Comparison of ENCODE assay signal across 8 cellular contexts in genomic region chr17:43125133-43125966, GRCh38. TPM values are rescaled to one million over a fixed set of nuclear protein-coding genes. Genes with fewer than 3 reads are reported as not detected.
DNase-seq lines count a peak whose midpoint lies in the region; ATAC-seq and TF ChIP-seq lines count a peak whose summit lies in the region.

TSS of gene BRCA1 (minus strand) at chr17:43125364. CDS start at chr17:43124096, 1,268 bp downstream.

- peaks cover 0 to 2% (median 0%) of the 10 kb centered on the region in 7 donors for H3K9me3 Mint-ChIP-seq in CD14-positive monocyte

- H3K9me3 ChIP-seq in duodenal mucosa (ENCODE audit: control insufficient read depth in 1 of 2, low read length in 2 of 2) (no peaks in the 10 kb centered on the region), right lobe of liver (no peaks in the 10 kb centered on the region)

- H3K27me3 ChIP-seq in duodenal mucosa (ENCODE audit: control insufficient read depth in 1 of 2, insufficient read depth in 2 of 2, low read length in 2 of 2) (no peaks in the 10 kb centered on the region), right lobe of liver (no peaks in the 10 kb centered on the region)

- no peak for TF ChIP-seq CTCF in CD14-positive monocyte (IDR thresholded peaks at IDR 0.05)
- TF ChIP-seq CTCF in right lobe of liver (IDR thresholded peaks at IDR 0.05): no peak

- H3K4me3 Mint-ChIP-seq in CD14-positive monocyte: peak within 1 kb of the TSS; percentile 97 to 99

- peak within 1 kb of the TSS; percentile 15 for H3K27ac ChIP-seq in duodenal mucosa (ENCODE audit: low read depth, low read length)
- H3K27ac ChIP-seq in right lobe of liver: peak within 1 kb of the TSS; percentile 63 to 82 (median 67)

- under 1% methylated on average over 35 of the region's 38 CpGs for WGBS in right lobe of liver (ENCODE audit: insufficient coverage, low coverage, low lambda C conversion rate, missing lambda C conversion rate)

- H3K27me3 Mint-ChIP-seq in CD14-positive monocyte (ENCODE audit: low read depth in 3 of 3): peaks cover 0 to 3% (median 0%) of the 10 kb centered on the region in 3 donors

- peaks cover 12 to 24% of the 10 kb centered on the region in 2 donors for H3K36me3 Mint-ChIP-seq in CD14-positive monocyte

- peaks cover 0 to 6% of the 10 kb centered on the region in 2 donors for H3K36me3 ChIP-seq in duodenal mucosa (ENCODE audit: control insufficient read depth in 1 of 2, insufficient read depth in 2 of 2, low read length in 2 of 2)
- H3K36me3 ChIP-seq in right lobe of liver: peaks cover 0 to 4% (median 0%) of the 10 kb centered on the region in 4 donors

- TF ChIP-seq POLR2A in right lobe of liver (IDR thresholded peaks at IDR 0.05): peak; percentile 70

- H3K4me1 Mint-ChIP-seq in CD14-positive monocyte: peaks cover 30% of the 10 kb centered on the region

- peak; percentile 96 for DNase-seq in CD14-positive monocyte (ENCODE audit: low spot score)
- peak; percentile 100 for DNase-seq in NCI-H82 (lab: John Stamatoyannopoulos, UW)
- peak; percentile 94 to 96 for DNase-seq in activated CD4-positive, alpha-beta T cell treated with anti-CD3 and anti-CD28 coated beads, Interleukin-2, amount 50 U/mL, for 48 hours
- peak; percentile 91 to 95 (median 94) for DNase-seq in right lobe of liver
- peak; percentile 84 to 93 for DNase-seq in stimulated activated CD4-positive, alpha-beta T cell treated with anti-CD3 and anti-CD28 coated beads, Interleukin-4, amount 100 ng/mL, for 4 hours

- H3K4me1 ChIP-seq in duodenal mucosa (ENCODE audit: control insufficient read depth in 1 of 2, insufficient read depth in 2 of 2, low read length in 2 of 2) (peaks cover 9 to 18% of the 10 kb centered on the region in 2 donors), right lobe of liver (peaks cover 0 to 21% (median 3%) of the 10 kb centered on the region in 4 donors)

- intact Hi-C loops in CD14-positive monocyte (cut with micrococcal nuclease) (loop anchor here (1.0 to 10.0 kb wide), 4 partner anchors 45 to 111 kb away; partner anchors contain the start of genes NBR1 (in 2 of the 2), RND2 (in 1 of the 2) and VAT1 (in 1 of the 2)), right lobe of liver (cut with DNase I) (loop anchor here in 1 of 2 donors (10.0 kb wide), 1 partner anchor 131 kb away; the partner anchor contains the start of gene RPL27)

- H3K4me3 ChIP-seq in duodenal mucosa (ENCODE audit: low read depth in 1 of 2, low read length in 2 of 2): peak within 1 kb of the TSS; percentile 74 to 90
- peak within 1 kb of the TSS; percentile 39 to 69 (median 52) for H3K4me3 ChIP-seq in right lobe of liver

- H3K9ac ChIP-seq in duodenal mucosa (ENCODE audit: low read depth in 1 of 2, low read length in 2 of 2): peak within 1 kb of the TSS; percentile 73 to 76

- peak within 1 kb of the TSS; percentile 95 to 98 (median 96) for H3K27ac Mint-ChIP-seq in CD14-positive monocyte

- peak; percentile 95 for ATAC-seq in GM19397 (IDR thresholded peaks at IDR 0.05; ENCODE audit: unreplicated experiment)
- peak; percentile 87 for ATAC-seq in HG03571 (IDR thresholded peaks at IDR 0.05; ENCODE audit: unreplicated experiment)
- ATAC-seq in right lobe of liver: peak; percentile 98 to 99 (median 99)

RNA-seq across cellular contexts. Expression of gene BRCA1, which starts in this region (rescaled TPM):
- polyA plus RNA-seq in CD14-positive monocyte: 1 to 10 TPM in 1 of 2 donors, under 1 TPM in 1; 0.87 to 1.9 TPM
- 1 to 10 TPM; 3.1 to 6.7 (median 3.9) TPM for total RNA-seq in right lobe of liver

Comparison
In these comparisons a context has a peak if more than half of its experiments do, and no peak if none do; other contexts are left out.
1. Peak in every context shown above with its lines: DNase-seq, ATAC-seq, H3K4me3 ChIP-seq and H3K27ac ChIP-seq.